1 cellular context compared by ENCODE assay signal in genomic region chr11:20156876-20157613, GRCh38.
TF ChIP-seq lines count a peak whose summit lies in the region.

No MANE protein-coding gene starts in this region.

TF ChIP-seq in H1, 55 proteins besides CTCF, POLR2A, EP300 and RAD21 (continued from another document):
- TF ChIP-seq, protein P1, sequence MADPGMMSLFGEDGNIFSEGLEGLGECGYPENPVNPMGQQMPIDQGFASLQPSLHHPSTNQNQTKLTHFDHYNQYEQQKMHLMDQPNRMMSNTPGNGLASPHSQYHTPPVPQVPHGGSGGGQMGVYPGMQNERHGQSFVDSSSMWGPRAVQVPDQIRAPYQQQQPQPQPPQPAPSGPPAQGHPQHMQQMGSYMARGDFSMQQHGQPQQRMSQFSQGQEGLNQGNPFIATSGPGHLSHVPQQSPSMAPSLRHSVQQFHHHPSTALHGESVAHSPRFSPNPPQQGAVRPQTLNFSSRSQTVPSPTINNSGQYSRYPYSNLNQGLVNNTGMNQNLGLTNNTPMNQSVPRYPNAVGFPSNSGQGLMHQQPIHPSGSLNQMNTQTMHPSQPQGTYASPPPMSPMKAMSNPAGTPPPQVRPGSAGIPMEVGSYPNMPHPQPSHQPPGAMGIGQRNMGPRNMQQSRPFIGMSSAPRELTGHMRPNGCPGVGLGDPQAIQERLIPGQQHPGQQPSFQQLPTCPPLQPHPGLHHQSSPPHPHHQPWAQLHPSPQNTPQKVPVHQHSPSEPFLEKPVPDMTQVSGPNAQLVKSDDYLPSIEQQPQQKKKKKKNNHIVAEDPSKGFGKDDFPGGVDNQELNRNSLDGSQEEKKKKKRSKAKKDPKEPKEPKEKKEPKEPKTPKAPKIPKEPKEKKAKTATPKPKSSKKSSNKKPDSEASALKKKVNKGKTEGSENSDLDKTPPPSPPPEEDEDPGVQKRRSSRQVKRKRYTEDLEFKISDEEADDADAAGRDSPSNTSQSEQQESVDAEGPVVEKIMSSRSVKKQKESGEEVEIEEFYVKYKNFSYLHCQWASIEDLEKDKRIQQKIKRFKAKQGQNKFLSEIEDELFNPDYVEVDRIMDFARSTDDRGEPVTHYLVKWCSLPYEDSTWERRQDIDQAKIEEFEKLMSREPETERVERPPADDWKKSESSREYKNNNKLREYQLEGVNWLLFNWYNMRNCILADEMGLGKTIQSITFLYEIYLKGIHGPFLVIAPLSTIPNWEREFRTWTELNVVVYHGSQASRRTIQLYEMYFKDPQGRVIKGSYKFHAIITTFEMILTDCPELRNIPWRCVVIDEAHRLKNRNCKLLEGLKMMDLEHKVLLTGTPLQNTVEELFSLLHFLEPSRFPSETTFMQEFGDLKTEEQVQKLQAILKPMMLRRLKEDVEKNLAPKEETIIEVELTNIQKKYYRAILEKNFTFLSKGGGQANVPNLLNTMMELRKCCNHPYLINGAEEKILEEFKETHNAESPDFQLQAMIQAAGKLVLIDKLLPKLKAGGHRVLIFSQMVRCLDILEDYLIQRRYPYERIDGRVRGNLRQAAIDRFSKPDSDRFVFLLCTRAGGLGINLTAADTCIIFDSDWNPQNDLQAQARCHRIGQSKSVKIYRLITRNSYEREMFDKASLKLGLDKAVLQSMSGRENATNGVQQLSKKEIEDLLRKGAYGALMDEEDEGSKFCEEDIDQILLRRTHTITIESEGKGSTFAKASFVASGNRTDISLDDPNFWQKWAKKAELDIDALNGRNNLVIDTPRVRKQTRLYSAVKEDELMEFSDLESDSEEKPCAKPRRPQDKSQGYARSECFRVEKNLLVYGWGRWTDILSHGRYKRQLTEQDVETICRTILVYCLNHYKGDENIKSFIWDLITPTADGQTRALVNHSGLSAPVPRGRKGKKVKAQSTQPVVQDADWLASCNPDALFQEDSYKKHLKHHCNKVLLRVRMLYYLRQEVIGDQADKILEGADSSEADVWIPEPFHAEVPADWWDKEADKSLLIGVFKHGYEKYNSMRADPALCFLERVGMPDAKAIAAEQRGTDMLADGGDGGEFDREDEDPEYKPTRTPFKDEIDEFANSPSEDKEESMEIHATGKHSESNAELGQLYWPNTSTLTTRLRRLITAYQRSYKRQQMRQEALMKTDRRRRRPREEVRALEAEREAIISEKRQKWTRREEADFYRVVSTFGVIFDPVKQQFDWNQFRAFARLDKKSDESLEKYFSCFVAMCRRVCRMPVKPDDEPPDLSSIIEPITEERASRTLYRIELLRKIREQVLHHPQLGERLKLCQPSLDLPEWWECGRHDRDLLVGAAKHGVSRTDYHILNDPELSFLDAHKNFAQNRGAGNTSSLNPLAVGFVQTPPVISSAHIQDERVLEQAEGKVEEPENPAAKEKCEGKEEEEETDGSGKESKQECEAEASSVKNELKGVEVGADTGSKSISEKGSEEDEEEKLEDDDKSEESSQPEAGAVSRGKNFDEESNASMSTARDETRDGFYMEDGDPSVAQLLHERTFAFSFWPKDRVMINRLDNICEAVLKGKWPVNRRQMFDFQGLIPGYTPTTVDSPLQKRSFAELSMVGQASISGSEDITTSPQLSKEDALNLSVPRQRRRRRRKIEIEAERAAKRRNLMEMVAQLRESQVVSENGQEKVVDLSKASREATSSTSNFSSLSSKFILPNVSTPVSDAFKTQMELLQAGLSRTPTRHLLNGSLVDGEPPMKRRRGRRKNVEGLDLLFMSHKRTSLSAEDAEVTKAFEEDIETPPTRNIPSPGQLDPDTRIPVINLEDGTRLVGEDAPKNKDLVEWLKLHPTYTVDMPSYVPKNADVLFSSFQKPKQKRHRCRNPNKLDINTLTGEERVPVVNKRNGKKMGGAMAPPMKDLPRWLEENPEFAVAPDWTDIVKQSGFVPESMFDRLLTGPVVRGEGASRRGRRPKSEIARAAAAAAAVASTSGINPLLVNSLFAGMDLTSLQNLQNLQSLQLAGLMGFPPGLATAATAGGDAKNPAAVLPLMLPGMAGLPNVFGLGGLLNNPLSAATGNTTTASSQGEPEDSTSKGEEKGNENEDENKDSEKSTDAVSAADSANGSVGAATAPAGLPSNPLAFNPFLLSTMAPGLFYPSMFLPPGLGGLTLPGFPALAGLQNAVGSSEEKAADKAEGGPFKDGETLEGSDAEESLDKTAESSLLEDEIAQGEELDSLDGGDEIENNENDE (IDR thresholded peaks at IDR 0.05; ENCODE audit: insufficient replicate concordance, low read length), result no peak
- TF ChIP-seq EZH2 (IDR thresholded peaks at IDR 0.05; ENCODE audit: low read depth, low read length, severe bottlenecking) (peak; percentile 82), RXRA (IDR thresholded peaks at IDR 0.05; ENCODE audit: insufficient read depth, low read depth, low read length) (no peak), SUZ12 (IDR thresholded peaks at IDR 0.05; ENCODE audit: low read length) (peak; percentile 70), RNF2 (IDR thresholded peaks at IDR 0.05; ENCODE audit: borderline replicate concordance, low read depth, low read length, missing control alignments, poor library complexity, severe bottlenecking) (peak; percentile 53), KDM1A (IDR thresholded peaks at IDR 0.05; ENCODE audit: borderline replicate concordance, low read length) (peak; percentile 95; the same call in 1 of the 2 replicates), RBBP5 (IDR thresholded peaks at IDR 0.05; ENCODE audit: borderline replicate concordance, low read depth, low read length) (no peak; the same call in 1 of the 2 replicates)
